26 cellular contexts compared by ENCODE assay signal in the genomic region with DNA sequence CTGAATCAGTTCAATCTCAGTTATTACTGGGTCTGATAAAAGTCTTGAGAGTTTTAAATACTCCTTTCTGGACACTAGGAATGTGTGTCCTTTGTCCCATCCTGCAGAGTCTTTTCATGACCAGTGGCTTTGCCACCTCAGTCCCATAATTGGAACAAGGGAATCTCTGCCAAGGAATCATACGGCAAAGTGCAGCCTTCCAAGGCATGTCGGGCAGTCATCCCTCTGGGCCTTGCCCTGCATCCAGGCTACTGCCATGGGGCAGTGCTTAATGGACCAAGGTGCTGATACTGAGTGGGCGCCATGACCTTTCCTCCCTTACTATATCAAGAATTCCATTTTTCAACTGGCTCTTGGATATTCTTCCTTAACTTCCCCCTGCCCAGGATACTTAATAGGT.
"Had no signal": no experiment of that assay in that cellular context is flagged by ENCODE, and none has a peak within 500 bp of the region (broad histone marks: within the 10 kb centered on the region; RNA-seq: fewer than 3 reads in every experiment).

No MANE protein-coding gene starts in this region.

- H3K36me3 ChIP-seq: brain microvascular endothelial cell, esophagus squamous epithelium, WERI-Rb-1 had no signal

- H3K4me1 Mint-ChIP-seq: activated B cell treated with CpG ODN at 0.5 μM for 24 hours; activated T-helper 17 cell treated with anti-CD3 and anti-CD28 coated beads, Interleukin-2, amount 50 U/mL, for 72 hours; T-helper 17 cell had no signal

- H3K27me3 ChIP-seq: brain microvascular endothelial cell, esophagus squamous epithelium had no signal

- H3K27ac ChIP-seq: brain microvascular endothelial cell, epithelial cell of prostate, esophagus squamous epithelium, WERI-Rb-1 had no signal

- H3K36me3 Mint-ChIP-seq: activated naive CD8-positive, alpha-beta T cell had no signal

- H3K4me3 Mint-ChIP-seq: activated B cell treated with CpG ODN at 0.5 μM for 24 hours; activated CD8-positive, alpha-beta T cell treated with anti-CD3 and anti-CD28 coated beads for 36 hours; activated naive CD8-positive, alpha-beta T cell; activated T-cell treated with anti-CD3 and anti-CD28 coated beads, Interleukin-2, amount 50 U/mL, for 4 hours; activated T-helper 17 cell treated with anti-CD3 and anti-CD28 coated beads, Interleukin-2, amount 50 U/mL, for 72 hours; T-helper 17 cell; T-helper 2 cell treated with Interferon-gamma antibody and Interleukin-4, amounts not matched to agents 5 μg/mL and 100 μg/mL, for 36 hours had no signal

- ATAC-seq: activated CD4-positive, CD25-positive, alpha-beta regulatory T cell treated with anti-CD3 and anti-CD28 coated beads, Interleukin-2, amount 50 U/mL, for 24 hours; activated CD8-positive, alpha-beta T cell treated with anti-CD3 and anti-CD28 coated beads for 36 hours; activated T-cell treated with anti-CD3 and anti-CD28 coated beads, Interleukin-2, amount 50 U/mL, for 4 hours; activated T-helper 17 cell treated with anti-CD3 and anti-CD28 coated beads, Interleukin-2, amount 50 U/mL, for 72 hours; T-helper 17 cell had no signal

- DNase-seq: activated B cell treated with CpG ODN at 0.5 μM for 24 hours; activated CD4-positive, alpha-beta T cell treated with anti-CD3 and anti-CD28 coated beads for 48 hours; activated CD4-positive, alpha-beta T cell treated with anti-CD3 and anti-CD28 coated beads, Interleukin-2, amount 50 U/mL, for 1 hour; activated CD4-positive, alpha-beta T cell treated with anti-CD3 and anti-CD28 coated beads, Interleukin-2, amount 50 U/mL, for 48 hours; activated CD8-positive, alpha-beta memory T cell treated with anti-CD3 and anti-CD28 coated beads for 24 hours; activated CD8-positive, alpha-beta T cell treated with anti-CD3 and anti-CD28 coated beads for 36 hours; activated effector memory CD4-positive, alpha-beta T cell treated with Interleukin-2 at 50 U/mL for 16 hours; activated gamma-delta T cell treated with Interleukin-2 at 50 U/mL for 16 hours; activated naive CD4-positive, alpha-beta T cell treated with anti-CD3 and anti-CD28 coated beads, Interleukin-2, amount 50 U/mL, for 16 hours; activated naive CD4-positive, alpha-beta T cell treated with Interleukin-2 at 50 U/mL for 16 hours; activated T-cell treated with anti-CD3 and anti-CD28 coated beads, Interleukin-2, amount 50 U/mL, for 4 hours; amniotic stem cell; brain microvascular endothelial cell; caudate nucleus; cortex of kidney; effector CD8-positive, alpha-beta T cell; esophagus squamous epithelium; T-helper 1 cell; T-helper 17 cell; T1000; WERI-Rb-1 had no signal

- H3K4me3 ChIP-seq: esophagus squamous epithelium had no signal

- H3K27ac Mint-ChIP-seq: activated B cell treated with CpG ODN at 0.5 μM for 24 hours; activated CD8-positive, alpha-beta T cell treated with anti-CD3 and anti-CD28 coated beads for 36 hours; activated naive CD8-positive, alpha-beta T cell; activated T-helper 17 cell treated with anti-CD3 and anti-CD28 coated beads, Interleukin-2, amount 50 U/mL, for 72 hours; T-helper 17 cell; T-helper 2 cell treated with Interferon-gamma antibody and Interleukin-4, amounts not matched to agents 5 μg/mL and 100 μg/mL, for 36 hours had no signal

- H3K9me3 ChIP-seq: esophagus squamous epithelium had no signal

- H3K27me3 Mint-ChIP-seq: activated CD8-positive, alpha-beta T cell treated with anti-CD3 and anti-CD28 coated beads for 36 hours; activated naive CD8-positive, alpha-beta T cell; activated T-helper 17 cell treated with anti-CD3 and anti-CD28 coated beads, Interleukin-2, amount 50 U/mL, for 72 hours had no signal

- H3K9me3 Mint-ChIP-seq: activated B cell treated with CpG ODN at 0.5 μM for 24 hours; activated CD8-positive, alpha-beta T cell treated with anti-CD3 and anti-CD28 coated beads for 36 hours; activated T-cell treated with anti-CD3 and anti-CD28 coated beads, Interleukin-2, amount 50 U/mL, for 4 hours; activated T-helper 17 cell treated with anti-CD3 and anti-CD28 coated beads, Interleukin-2, amount 50 U/mL, for 72 hours; T-helper 2 cell treated with Interferon-gamma antibody and Interleukin-4, amounts not matched to agents 5 μg/mL and 100 μg/mL, for 36 hours had no signal
